9 cellular contexts compared by ENCODE assay signal in genomic region chr17:83203472-83204221, GRCh38.
A peak's percentile ranks its signal among the peaks of the same experiment; 100 is the strongest.
DNase-seq lines count a peak whose midpoint lies in the region; ATAC-seq and TF ChIP-seq lines count a peak whose summit lies in the region.
"Had no signal": no experiment of that assay in that cellular context is flagged by ENCODE, and none has a peak within 500 bp of the region (broad histone marks: within the 10 kb centered on the region; RNA-seq: fewer than 3 reads in every experiment).

No MANE protein-coding gene starts in this region.

- peaks cover 83% of the 10 kb centered on the region for H3K4me1 ChIP-seq in BLaER1
- H3K4me1 ChIP-seq in PC-3 (ENCODE audit: insufficient read depth, low read length), result peaks cover 18% of the 10 kb centered on the region

- peaks cover 57% of the 10 kb centered on the region for H3K4me1 Mint-ChIP-seq in activated CD4-positive, alpha-beta memory T cell treated with anti-CD3 and anti-CD28 coated beads, Interleukin-2, amount 10 ng/mL, durations not matched to agents 7 days and 5 days

- H3K9me3 Mint-ChIP-seq in activated CD4-positive, alpha-beta memory T cell treated with anti-CD3 and anti-CD28 coated beads, Interleukin-2, amount 10 ng/mL, durations not matched to agents 7 days and 5 days, result no peaks in the 10 kb centered on the region

- no peaks in the 10 kb centered on the region for H3K27me3 ChIP-seq in BLaER1
- no peaks in the 10 kb centered on the region for H3K27me3 ChIP-seq in PC-3 (ENCODE audit: low read length)

- no peaks in the 10 kb centered on the region for H4K20me1 ChIP-seq in BLaER1
- no peaks in the 10 kb centered on the region for H4K20me1 ChIP-seq in PC-3 (ENCODE audit: low read length)

- H3K79me2 ChIP-seq in PC-3 (ENCODE audit: low read length), result no peaks in the 10 kb centered on the region

- H3K27me3 Mint-ChIP-seq in activated CD4-positive, alpha-beta memory T cell treated with anti-CD3 and anti-CD28 coated beads, Interleukin-2, amount 10 ng/mL, durations not matched to agents 7 days and 5 days, result no peaks in the 10 kb centered on the region

- H3K27ac Mint-ChIP-seq in activated CD4-positive, alpha-beta memory T cell treated with anti-CD3 and anti-CD28 coated beads, Interleukin-2, amount 10 ng/mL, durations not matched to agents 7 days and 5 days, result no peak overlapping the region

- TF ChIP-seq CTCF in PC-3 (conservative IDR thresholded peaks at IDR 0.05; ENCODE audit: low read depth, low read length), result no peak

- BruUV-seq in PC-3 (replicated peaks; lab: Mats Ljungman, UMichigan), result no TSS peak

- H3F3A ChIP-seq in PC-3 (ENCODE audit: low read length, unreplicated experiment), result no peaks in the 10 kb centered on the region

- H3K4me3 Mint-ChIP-seq in activated CD4-positive, alpha-beta memory T cell treated with anti-CD3 and anti-CD28 coated beads, Interleukin-2, amount 10 ng/mL, durations not matched to agents 7 days and 5 days, result no peak overlapping the region

- CTCF ChIA-PET in activated CD4-positive, alpha-beta memory T cell treated with anti-CD3 and anti-CD28 coated beads, Interleukin-2, amount 10 ng/mL, durations not matched to agents 7 days and 5 days (lab: Charles Lee), result no interaction called here
- CTCF ChIA-PET in PC-3 (lab: Charles Lee), result no interaction called here

- peak overlapping the region; percentile 99 for H3K4me2 ChIP-seq in BLaER1
- H3K4me2 ChIP-seq in PC-3 (ENCODE audit: low read length), result no peak overlapping the region

- DNase-seq in activated CD4-positive, alpha-beta memory T cell treated with anti-CD3 and anti-CD28 coated beads, Interleukin-2, amount 10 ng/mL, durations not matched to agents 7 days and 5 days, result peak; percentile 15
- DNase-seq in cardiac septum (ENCODE audit: low spot score), result peak; percentile 75
- DNase-seq in posterior vena cava (ENCODE audit: low spot score), result peak; percentile 83
- DNase-seq in activated gamma-delta T cell (lab: John Stamatoyannopoulos, UW), result no peak
- no peak for DNase-seq in PC-3
- DNase-seq: foreskin melanocyte had no signal

- H3K9me3 ChIP-seq in BLaER1 (no peaks in the 10 kb centered on the region), PC-3 (ENCODE audit: low read length) (no peaks in the 10 kb centered on the region)

- POLR2A ChIA-PET in activated CD4-positive, alpha-beta memory T cell treated with anti-CD3 and anti-CD28 coated beads, Interleukin-2, amount 10 ng/mL, durations not matched to agents 7 days and 5 days (lab: Charles Lee), result no interaction called here
- POLR2A ChIA-PET in PC-3 (lab: Charles Lee; ENCODE audit: unreplicated experiment), result no interaction called here

- no peak overlapping the region for H2AFZ ChIP-seq in PC-3 (ENCODE audit: low read length)

- H3K36me3 ChIP-seq in BLaER1, result no peaks in the 10 kb centered on the region
- no peaks in the 10 kb centered on the region for H3K36me3 ChIP-seq in PC-3 (ENCODE audit: low read depth, low read length)

- no peaks in the 10 kb centered on the region for H3K9me2 ChIP-seq in PC-3 (replicated peaks; ENCODE audit: low read length)

- H3K36me3 Mint-ChIP-seq in activated CD4-positive, alpha-beta memory T cell treated with anti-CD3 and anti-CD28 coated beads, Interleukin-2, amount 10 ng/mL, durations not matched to agents 7 days and 5 days (ENCODE audit: low read depth), result no peaks in the 10 kb centered on the region

- H3K27ac ChIP-seq in BLaER1, result peak overlapping the region; percentile 42
- no peak overlapping the region for H3K27ac ChIP-seq in PC-3 (ENCODE audit: low read length)

- intact Hi-C loops in cardiac septum (cut with DNase I) (no loop called here), posterior vena cava (cut with DNase I) (no loop called here), PC-3 (cut with micrococcal nuclease) (no loop called here)

- H3K9ac ChIP-seq in BLaER1, result no peak overlapping the region
- H3K9ac ChIP-seq in PC-3 (ENCODE audit: low read length), result no peak overlapping the region

- H3K4me3 ChIP-seq in BLaER1, result no peak overlapping the region
- H3K4me3 ChIP-seq in PC-3 (ENCODE audit: low read length), result no peak overlapping the region

- ATAC-seq in PC-3 (no peak), HG02852 (IDR thresholded peaks at IDR 0.05; ENCODE audit: unreplicated experiment) (no peak), HG03095 (IDR thresholded peaks at IDR 0.05; ENCODE audit: unreplicated experiment) (no peak)

Comparison
In these comparisons a context has a peak if more than half of its experiments do, and no peak if none do; other contexts are left out.
1. DNase-seq: peak in activated CD4-positive, alpha-beta memory T cell treated with anti-CD3 and anti-CD28 coated beads, Interleukin-2, amount 10 ng/mL, durations not matched to agents 7 days and 5 days (single experiment), cardiac septum (single experiment) and posterior vena cava (single experiment); none in activated gamma-delta T cell (single experiment) and PC-3 (single experiment).